In genomic region chr14:29928342-29928640, GRCh38 we compare ENCODE assay signal across 8 cellular contexts. TPM values are rescaled to one million over a fixed set of nuclear protein-coding genes. Genes with fewer than 3 reads are reported as not detected.
DNase-seq lines count a peak whose midpoint lies in the region; ATAC-seq and TF ChIP-seq lines count a peak whose summit lies in the region.

No MANE protein-coding gene starts in this region.

- no peaks in the 10 kb centered on the region for H3K9me3 Mint-ChIP-seq in brain

- peak overlapping the region; percentile 56 for H3K4me3 ChIP-seq in H7 (ENCODE audit: insufficient read depth, low read depth, low read length)

- H3K36me3 ChIP-seq in H7 (replicated peaks; ENCODE audit: control insufficient read depth, insufficient read depth, low read length): no peaks in the 10 kb centered on the region

- peak overlapping the region; percentile 56 to 78 (median 75) for H3K4me3 Mint-ChIP-seq in brain

- no peaks in the 10 kb centered on the region for H3K36me3 Mint-ChIP-seq in brain

- no peak for TF ChIP-seq CTCF in brain (conservative IDR thresholded peaks at IDR 0.05)

- H3K27me3 Mint-ChIP-seq in brain: peaks cover 12% of the 10 kb centered on the region

- H3K27ac Mint-ChIP-seq in brain: peak overlapping the region in 2 of 5 experiments; percentile 39 to 71

- peaks cover 30% of the 10 kb centered on the region for H3K4me1 Mint-ChIP-seq in brain

- peak; percentile 10 for ATAC-seq in stimulated activated naive CD8-positive, alpha-beta T cell treated with anti-CD3 and anti-CD28 coated beads, Interleukin-15, Interleukin-2, amounts not matched to agents 100 U/mL and 50 U/mL, for 24 hours

- H3K27me3 ChIP-seq in H7 (ENCODE audit: control insufficient read depth, insufficient read depth, low read length): peaks cover 42% of the 10 kb centered on the region
- no peaks in the 10 kb centered on the region for H3K27me3 ChIP-seq in layer of hippocampus (ENCODE audit: control insufficient read depth, insufficient read depth, low read length)

- DNase-seq in H7 (peak; percentile 38), NCI-H446 treated with DMSO at 0.1 percent for 48 hours (lab: John Stamatoyannopoulos, UW) (no peak), COLO829 (ENCODE audit: low spot score) (no peak), NK-92 (lab: John Stamatoyannopoulos, UW; ENCODE audit: unreplicated experiment) (no peak)
- DNase-seq in stimulated activated naive CD8-positive, alpha-beta T cell treated with anti-CD3 and anti-CD28 coated beads, Interleukin-15, Interleukin-2, amounts not matched to agents 100 U/mL and 50 U/mL, for 24 hours: no peak
- no peak for DNase-seq in activated CD4-positive, alpha-beta T cell treated with anti-CD3 and anti-CD28 coated beads, Interleukin-2, amount 50 U/mL, for 4 hours

- peak overlapping the region; percentile 21 for H3K27ac ChIP-seq in layer of hippocampus (ENCODE audit: low read depth, low read length)

RNA-seq across cellular contexts. Expression of gene PRKD1, which starts 0.6 kb away (rescaled TPM):
- 1.7 and 3.2 TPM in 2 replicates for total RNA-seq in H7 (2014; rRNA removed; shearing (Covaris generic))
- polyA plus RNA-seq in brain (ENCODE audit: insufficient read depth, low read depth, low replicate concordance): 10.4 TPM
